ENCODE assay signal across 1 cellular context in genomic region chr21:27480841-27481261, GRCh38.
TF ChIP-seq lines count a peak whose summit lies in the region.

No MANE protein-coding gene starts in this region.

TF ChIP-seq in GM23338, 12 proteins besides CTCF, POLR2A, EP300 and RAD21 (continued from another document):
- TF ChIP-seq REST (IDR thresholded peaks at IDR 0.05; ENCODE audit: unreplicated experiment) (no peak), JUNB (IDR thresholded peaks at IDR 0.05; ENCODE audit: unreplicated experiment) (no peak), EZH2phosphoT487 (IDR thresholded peaks at IDR 0.05; ENCODE audit: unreplicated experiment) (no peak), ZNF331 (CRISPR knock-in tag; IDR thresholded peaks at IDR 0.05; ENCODE audit: low read depth) (no peak), ZNF114 (CRISPR knock-in tag; IDR thresholded peaks at IDR 0.05) (no peak), EZH2 (IDR thresholded peaks at IDR 0.05; ENCODE audit: low read depth, unreplicated experiment) (no peak), NANOG (IDR thresholded peaks at IDR 0.05; ENCODE audit: borderline replicate concordance) (no peak), CREB1 (CRISPR knock-in tag; IDR thresholded peaks at IDR 0.05; ENCODE audit: low read depth) (no peak), POLR2AphosphoS5 (IDR thresholded peaks at IDR 0.05; ENCODE audit: low read depth) (no peak), STAT1 (IDR thresholded peaks at IDR 0.05; ENCODE audit: unreplicated experiment) (no peak)
